ENCODE assay signal across 10 cellular contexts in genomic region chr6:26531897-26532296, GRCh38. TPM values are rescaled to one million over a fixed set of nuclear protein-coding genes. Genes with fewer than 3 reads are reported as not detected.
DNase-seq lines count a peak whose midpoint lies in the region; ATAC-seq and TF ChIP-seq lines count a peak whose summit lies in the region.
"Had no signal": no experiment of that assay in that cellular context is flagged by ENCODE, and none has a peak within 500 bp of the region (broad histone marks: within the 10 kb centered on the region; RNA-seq: fewer than 3 reads in every experiment).

No MANE protein-coding gene starts in this region.

- peaks cover 3% of the 10 kb centered on the region for H3K36me3 Mint-ChIP-seq in T-helper 1 cell treated with Interleukin-12 subunit alpha and Interleukin-12 subunit beta and Interleukin-4 antibody, amounts not matched to agents 30 μg/mL and 1 μg/mL, for 36 hours (ENCODE audit: low read depth)
- H3K36me3 Mint-ChIP-seq in endothelial cell (ENCODE audit: low read depth, unreplicated experiment): peaks cover 5% of the 10 kb centered on the region

- H4K20me1 ChIP-seq in PC-9 (ENCODE audit: insufficient read depth): no peaks in the 10 kb centered on the region

- TF ChIP-seq POLR2A in spleen (IDR thresholded peaks at IDR 0.05): no peak

- no peak for TF ChIP-seq CTCF in PC-9 (conservative IDR thresholded peaks at IDR 0.05)
- TF ChIP-seq CTCF in endothelial cell (IDR thresholded peaks at IDR 0.05; ENCODE audit: unreplicated experiment): no peak
- no peak for TF ChIP-seq CTCF in spleen (IDR thresholded peaks at IDR 0.05 in 8 of 11, conservative IDR thresholded peaks at IDR 0.05 in 3 of 11)

- peaks cover 32% of the 10 kb centered on the region for H3K4me1 Mint-ChIP-seq in T-helper 1 cell treated with Interleukin-12 subunit alpha and Interleukin-12 subunit beta and Interleukin-4 antibody, amounts not matched to agents 30 μg/mL and 1 μg/mL, for 36 hours (ENCODE audit: low read depth)
- peaks cover 13% of the 10 kb centered on the region for H3K4me1 Mint-ChIP-seq in endothelial cell (ENCODE audit: unreplicated experiment)

- peak overlapping the region; percentile 83; the same call in 1 of the 2 replicates for H3K4me2 ChIP-seq in PC-9

- H3K27me3 ChIP-seq in PC-9 (ENCODE audit: insufficient read depth, low read depth) (no peaks in the 10 kb centered on the region), spleen (replicated peaks in 1 of 7) (no peaks in the 10 kb centered on the region)

- ATAC-seq in HG02588 (IDR thresholded peaks at IDR 0.05; ENCODE audit: unreplicated experiment): no peak

- peak overlapping the region; percentile 94 for H3K27ac Mint-ChIP-seq in T-helper 1 cell treated with Interleukin-12 subunit alpha and Interleukin-12 subunit beta and Interleukin-4 antibody, amounts not matched to agents 30 μg/mL and 1 μg/mL, for 36 hours
- H3K27ac Mint-ChIP-seq in endothelial cell (ENCODE audit: unreplicated experiment): no peak overlapping the region

- H3K79me2 ChIP-seq in PC-9 (ENCODE audit: low read depth): no peaks in the 10 kb centered on the region

- H3K27me3 Mint-ChIP-seq in T-helper 1 cell treated with Interleukin-12 subunit alpha and Interleukin-12 subunit beta and Interleukin-4 antibody, amounts not matched to agents 30 μg/mL and 1 μg/mL, for 36 hours (ENCODE audit: low read depth): peaks cover 4% of the 10 kb centered on the region
- H3K27me3 Mint-ChIP-seq in endothelial cell (ENCODE audit: unreplicated experiment): peaks cover 14% of the 10 kb centered on the region

- no peak overlapping the region for H2AFZ ChIP-seq in PC-9

- POLR2A ChIA-PET in PC-9 (lab: Charles Lee; ENCODE audit: unreplicated experiment): no interaction called here

- intact Hi-C loops in PC-9 (cut with micrococcal nuclease; ENCODE audit: unreplicated experiment): no loop called here
- intact Hi-C loops in spleen (cut with DNase I; ENCODE audit: low total_unique reads): loop anchor here (10.0 kb wide), 1 partner anchor 87 kb away; the partner anchor contains the start of gene BTN3A3

- H3K36me3 ChIP-seq in PC-9 (ENCODE audit: low read depth): no peaks in the 10 kb centered on the region
- H3K36me3 ChIP-seq in spleen: no peaks in the 10 kb centered on the region

- CTCF ChIA-PET in PC-9 (lab: Charles Lee): no interaction called here

- H3K27ac ChIP-seq in PC-9 (no peak overlapping the region; the same call in 1 of the 2 replicates), spleen (peak overlapping the region; percentile 75 to 89 (median 84))

- H3K9me2 ChIP-seq in PC-9 (ENCODE audit: insufficient read depth): no peaks in the 10 kb centered on the region

- no peaks in the 10 kb centered on the region for H3K9me3 Mint-ChIP-seq in T-helper 1 cell treated with Interleukin-12 subunit alpha and Interleukin-12 subunit beta and Interleukin-4 antibody, amounts not matched to agents 30 μg/mL and 1 μg/mL, for 36 hours
- H3K9me3 Mint-ChIP-seq in endothelial cell (ENCODE audit: unreplicated experiment): peaks cover 4% of the 10 kb centered on the region

- H3K9me3 ChIP-seq in PC-9 (ENCODE audit: insufficient read depth, low read depth) (no peaks in the 10 kb centered on the region), spleen (no peaks in the 10 kb centered on the region)

- peak overlapping the region; percentile 47 for H3K4me3 Mint-ChIP-seq in T-helper 1 cell treated with Interleukin-12 subunit alpha and Interleukin-12 subunit beta and Interleukin-4 antibody, amounts not matched to agents 30 μg/mL and 1 μg/mL, for 36 hours
- peak overlapping the region; percentile 17 for H3K4me3 Mint-ChIP-seq in endothelial cell (ENCODE audit: unreplicated experiment)

- WGBS in spleen, 5 donors: 89 to 100% (median 96%) methylated on average over 1 of the region's 1 CpG

- no peak overlapping the region for H3K4me3 ChIP-seq in PC-9
- no peak overlapping the region for H3K4me3 ChIP-seq in spleen

- H3F3A ChIP-seq in PC-9 (ENCODE audit: insufficient read depth, low read depth): peaks cover 35% of the 10 kb centered on the region

- peaks cover 15% of the 10 kb centered on the region for H3K4me1 ChIP-seq in PC-9 (replicated peaks; ENCODE audit: insufficient read depth)
- H3K4me1 ChIP-seq in spleen: peaks cover 7 to 48% (median 33%) of the 10 kb centered on the region in 6 donors

- BruUV-seq in PC-9 (replicated peaks; lab: Mats Ljungman, UMichigan): no TSS peak

- DNase-seq in T-helper 1 cell (no peak), PC-9 (no peak), endothelial cell (ENCODE audit: low spot score) (no peak), spleen (no peak), NOMO-1 (lab: John Stamatoyannopoulos, UW; ENCODE audit: unreplicated experiment in 2 of 2) (no peak), hepatic stellate cell (ENCODE audit: low spot score) (no peak)

RNA-seq across cellular contexts. Expression of gene HMGN4, which starts 6.3 kb away (rescaled TPM):
- total RNA-seq in PC-9 (2021): 86.9 and 90.5 TPM in 2 replicates
- total RNA-seq in endothelial cell (ENCODE audit: unreplicated experiment): 27.2 TPM
- total RNA-seq in spleen: 10 to 100 TPM; 47.2 to 68.4 (median 58.2) TPM
- 10 to 100 TPM; 33.3 to 52.0 (median 51.4) TPM for polyA plus RNA-seq in spleen

RNA-seq across cellular contexts. Expression of gene BTN1A1, which starts 31.8 kb away (rescaled TPM):
- total RNA-seq in PC-9 (2021) (not detected in 2 replicates), endothelial cell (ENCODE audit: unreplicated experiment) (1.4 TPM), spleen (1 to 10 TPM in 1 of 7 donors, under 1 TPM in 6; 0.23 to 1.1 (median 0.32) TPM)
- polyA plus RNA-seq in spleen: under 1 TPM; 0.33 to 0.58 (median 0.39) TPM
- total RNA-seq: posterior vena cava had no signal
- polyA plus RNA-seq: keratinocyte had no signal
